In genomic region chr4:139030614-139031235, GRCh38 we compare ENCODE assay signal across 8 cellular contexts. TPM values are rescaled to one million over a fixed set of nuclear protein-coding genes. Genes with fewer than 3 reads are reported as not detected.
DNase-seq lines count a peak whose midpoint lies in the region; ATAC-seq and TF ChIP-seq lines count a peak whose summit lies in the region.

No MANE protein-coding gene starts in this region.

- H3K4me1 ChIP-seq in foreskin keratinocyte (no peaks in the 10 kb centered on the region), transverse colon (peaks cover 0 to 8% (median 0%) of the 10 kb centered on the region in 4 donors)

- no peak overlapping the region for H3K4me3 Mint-ChIP-seq in osteocyte (ENCODE audit: unreplicated experiment)

- WGBS in transverse colon (ENCODE audit: low coverage in 1 of 2), 2 donors = 37 to 47% methylated on average over 7 to 14 of the region's 14 CpGs

- POLR2A ChIA-PET in RWPE1 (lab: Yijun Ruan, JAX; ENCODE audit: low non-redundant PET) = interaction anchor here (0.6 kb wide), 1 partner anchor 1320 kb away, joined by 3 read pairs; no protein-coding TSS in a partner anchor

- no peaks in the 10 kb centered on the region for H3K27me3 ChIP-seq in foreskin keratinocyte
- H3K27me3 ChIP-seq in transverse colon = no peaks in the 10 kb centered on the region

- H3K27ac Mint-ChIP-seq in osteocyte (ENCODE audit: unreplicated experiment) = peak overlapping the region; percentile 65

- TF ChIP-seq CTCF in RWPE1 (conservative IDR thresholded peaks at IDR 0.05; ENCODE audit: low read depth) (peak; percentile 80), foreskin keratinocyte (conservative IDR thresholded peaks at IDR 0.05) (peak; percentile 90), osteocyte (IDR thresholded peaks at IDR 0.05) (peak; percentile 84), transverse colon (IDR thresholded peaks at IDR 0.05) (peak; percentile 77 to 82 (median 79))

- H3K27me3 Mint-ChIP-seq in osteocyte (ENCODE audit: unreplicated experiment) = no peaks in the 10 kb centered on the region

- TF ChIP-seq POLR2A in transverse colon (IDR thresholded peaks at IDR 0.05) = no peak

- intact Hi-C loops in transverse colon (cut with DNase I; ENCODE audit: low total_unique reads) = loop anchor here (5.0 to 10.0 kb wide), 2 partner anchors 54 to 617 kb away; no protein-coding TSS in a partner anchor

- H3K4me1 Mint-ChIP-seq in osteocyte (ENCODE audit: unreplicated experiment) = peaks cover 31% of the 10 kb centered on the region

- H3K9me3 Mint-ChIP-seq in osteocyte (ENCODE audit: unreplicated experiment) = no peaks in the 10 kb centered on the region

- no peak for TF ChIP-seq EP300 in transverse colon (IDR thresholded peaks at IDR 0.05; ENCODE audit: low read depth)

- no peak overlapping the region for H3K4me3 ChIP-seq in transverse colon

- ATAC-seq in GM21576 (IDR thresholded peaks at IDR 0.05; ENCODE audit: unreplicated experiment) (peak; percentile 80), foreskin keratinocyte (peak; percentile 59)

- H3K27ac ChIP-seq in RWPE1 (no peak overlapping the region), foreskin keratinocyte (no peak overlapping the region), transverse colon (no peak overlapping the region)

- DNase-seq in DMS53 treated with DMSO at 0.1 percent for 48 hours (lab: John Stamatoyannopoulos, UW; ENCODE audit: unreplicated experiment) (peak; percentile 52), LHCN-M2 (ENCODE audit: low read depth) (peak; percentile 74), RWPE1 (ENCODE audit: low spot score) (peak; percentile 42), foreskin keratinocyte (peak; percentile 37 to 54), osteocyte (ENCODE audit: extremely low spot score, unreplicated experiment) (no peak), transverse colon (peak; percentile 76)
- DNase-seq in activated effector memory CD4-positive, alpha-beta T cell treated with Interleukin-2 at 50 U/mL for 16 hours = peak; percentile 53

- H3K36me3 Mint-ChIP-seq in osteocyte (ENCODE audit: unreplicated experiment) = no peaks in the 10 kb centered on the region

- CTCF ChIA-PET in RWPE1 (lab: Yijun Ruan, JAX) = interaction anchor here (0.5 to 1.3 kb wide), 13 partner anchors 10 to 589 kb away, joined by 3 to 13 read pairs (median 4); partner anchors contain the start of gene NOCT

- in situ Hi-C loops in transverse colon (cut with MboI; ENCODE audit: low pct_ligation_motif_present in 1 of 4, low pct_unique_long_range_greater_than_20kb in 1 of 4, low sequenced_read_pairs in 3 of 4) = loop anchor here in 1 of 4 donors (10.0 kb wide), 1 partner anchor 264 kb away; no protein-coding TSS in a partner anchor

- no peaks in the 10 kb centered on the region for H3K9me3 ChIP-seq in transverse colon

- H3K36me3 ChIP-seq in transverse colon = no peaks in the 10 kb centered on the region

RNA-seq across cellular contexts. Expression of gene NOCT, which starts 15.1 kb away (rescaled TPM):
- total RNA-seq in LHCN-M2 (2014; rRNA removed) (14.4 and 18.6 TPM in 2 replicates), foreskin keratinocyte (21.5 and 23.3 TPM in 2 replicates), osteocyte (15.9 and 16.0 TPM in 2 replicates), transverse colon (10 to 100 TPM in 3 of 4 donors, 1 to 10 TPM in 1; 1.4 to 33.7 (median 15.0) TPM)
- polyA plus RNA-seq in LHCN-M2 (2012) = 9.7 TPM
- 4.5 and 4.7 TPM in 2 replicates for polyA plus RNA-seq in foreskin keratinocyte
